In genomic region chrX:65657659-65658058, GRCh38 we compare ENCODE assay signal across 20 cellular contexts. TPM values are rescaled to one million over a fixed set of nuclear protein-coding genes. Genes with fewer than 3 reads are reported as not detected.
DNase-seq lines count a peak whose midpoint lies in the region; ATAC-seq, FAIRE-seq and TF ChIP-seq lines count a peak whose summit lies in the region.
"Had no signal": no experiment of that assay in that cellular context is flagged by ENCODE, and none has a peak within 500 bp of the region (broad histone marks: within the 10 kb centered on the region; RNA-seq: fewer than 3 reads in every experiment).

No MANE protein-coding gene starts in this region.

- no peaks in the 10 kb centered on the region for H4K20me1 ChIP-seq in HepG2 (ENCODE audit: insufficient read depth, low read length)

- no peak for TF ChIP-seq RAD21 in liver (IDR thresholded peaks at IDR 0.05)
- TF ChIP-seq RAD21 in HepG2 (CRISPR knock-in tag; IDR thresholded peaks at IDR 0.05) = no peak

- H3K27me3 ChIP-seq in liver (ENCODE audit: control insufficient read depth in 4 of 4, insufficient read depth in 4 of 4, low read length in 3 of 4) (no peaks in the 10 kb centered on the region), HepG2 (ENCODE audit: control insufficient read depth in 1 of 2, insufficient read depth in 2 of 2, low read length in 2 of 2) (no peaks in the 10 kb centered on the region)
- no peaks in the 10 kb centered on the region for H3K27me3 ChIP-seq in effector memory CD4-positive, alpha-beta T cell (replicated peaks; ENCODE audit: control insufficient read depth, insufficient read depth, low read length, poor library complexity, severe bottlenecking)
- H3K27me3 ChIP-seq: MG63 had no signal

- H3K4me3 Mint-ChIP-seq in Calu3 (ENCODE audit: low read depth, unreplicated experiment) = no peak overlapping the region

- ATAC-seq in HepG2 (no peak), HG03432 (IDR thresholded peaks at IDR 0.05; ENCODE audit: unreplicated experiment) (no peak), GM19463 (IDR thresholded peaks at IDR 0.05; ENCODE audit: unreplicated experiment) (no peak)

- H3K79me2 ChIP-seq in HepG2 (ENCODE audit: insufficient read depth, low read length) = no peaks in the 10 kb centered on the region

- H3K9me3 Mint-ChIP-seq in Calu3 (ENCODE audit: low read depth, unreplicated experiment) = peaks cover 2% of the 10 kb centered on the region

- H3K4me2 ChIP-seq in HepG2 (ENCODE audit: low read depth, low read length) = no peak overlapping the region
- H3K4me2 ChIP-seq: PC-9 had no signal

- H3K36me3 ChIP-seq in liver (ENCODE audit: control insufficient read depth in 4 of 4, insufficient read depth in 3 of 4, low read depth in 1 of 4, low read length in 3 of 4) (no peaks in the 10 kb centered on the region), HepG2 (replicated peaks in 1 of 2; ENCODE audit: control insufficient read depth in 1 of 2, insufficient read depth in 2 of 2, low read length in 2 of 2) (no peaks in the 10 kb centered on the region), KOPT-K1 (ENCODE audit: insufficient read depth, low read length) (no peaks in the 10 kb centered on the region)
- no peaks in the 10 kb centered on the region for H3K36me3 ChIP-seq in effector memory CD4-positive, alpha-beta T cell (ENCODE audit: control insufficient read depth, insufficient read depth, low read length)
- H3K36me3 ChIP-seq: MG63 had no signal

- intact Hi-C loops in HepG2 (cut with micrococcal nuclease; ENCODE audit: unreplicated experiment) = no loop called here
- intact Hi-C loops in Calu3 (cut with micrococcal nuclease; ENCODE audit: unreplicated experiment) = no loop called here

- no peak for TF ChIP-seq EP300 in HepG2 (IDR thresholded peaks at IDR 0.05; ENCODE audit: low read depth in 2 of 2, low read length in 2 of 2)
- TF ChIP-seq EP300 in HepG2 (CRISPR knock-in tag; IDR thresholded peaks at IDR 0.05; ENCODE audit: borderline replicate concordance) = no peak

- H3K9ac ChIP-seq in liver (ENCODE audit: low read depth in 1 of 2, low read length in 2 of 2) (no peak overlapping the region), HepG2 (ENCODE audit: insufficient read depth, low read depth, low read length) (no peak overlapping the region)

- H3K4me3 ChIP-seq in liver (ENCODE audit: low read depth in 1 of 3, low read length in 3 of 3) = no peak overlapping the region
- no peak overlapping the region for H3K4me3 ChIP-seq in HepG2 (replicated peaks in 1 of 3; ENCODE audit: insufficient read depth in 1 of 3, low read depth in 2 of 3, low read length in 3 of 3)
- H3K4me3 ChIP-seq in effector memory CD4-positive, alpha-beta T cell (ENCODE audit: insufficient read depth, low read depth, low read length, poor library complexity, severe bottlenecking) = no peak overlapping the region
- H3K4me3 ChIP-seq: MG63, PC-9 had no signal

- no peak overlapping the region for H2AFZ ChIP-seq in HepG2 (ENCODE audit: low read length)
- H2AFZ ChIP-seq: PC-9 had no signal

- BruUV-seq in HepG2 (replicated peaks; lab: Mats Ljungman, UMichigan) (no TSS peak), Calu3 (replicated peaks; lab: Mats Ljungman, UMichigan) (no TSS peak)

- no peaks in the 10 kb centered on the region for H3K4me1 Mint-ChIP-seq in Calu3 (ENCODE audit: low read depth, unreplicated experiment)

- H3K9me3 ChIP-seq in liver (ENCODE audit: control insufficient read depth in 4 of 4, low read length in 3 of 4) (peaks cover 0 to 5% (median 0%) of the 10 kb centered on the region in 4 donors), HepG2 (ENCODE audit: low read length) (no peaks in the 10 kb centered on the region), KOPT-K1 (ENCODE audit: insufficient read depth, low read length, poor library complexity, severe bottlenecking) (peaks cover 8% of the 10 kb centered on the region)
- H3K9me3 ChIP-seq in effector memory CD4-positive, alpha-beta T cell (ENCODE audit: control insufficient read depth, low read length) = no peaks in the 10 kb centered on the region
- H3K9me3 ChIP-seq: MG63 had no signal

- WGBS in liver = 76% methylated on average over 5 of the region's 5 CpGs
- WGBS in HepG2 (ENCODE audit: low lambda C conversion rate) = no CpG with 5 or more reads among the region's 5 CpGs

- FAIRE-seq in HepG2 (lab: Jason Lieb, UNC) = no peak
- FAIRE-seq: G401.6, GM12892, H1 had no signal

- POLR2A ChIA-PET in HepG2 (lab: Yijun Ruan, JAX) = no interaction called here

- in situ Hi-C loops in HepG2 (cut with HindIII; ENCODE audit: extremely low pct_ligation_motif_present, low pct_unique_long_range_greater_than_20kb) = no loop called here

- no peak for DNase-seq in HepG2 (ENCODE audit: low spot score)
- no peak for DNase-seq in effector memory CD4-positive, alpha-beta T cell
- no peak for DNase-seq in Calu3
- DNase-seq: ACHN, AML-193, DMS79 treated with DMSO at 0.1 percent for 48 hours, Karpas-422, MG63, NCI-H1092 treated with DMSO at 0.1 percent for 48 hours, NCI-H2107, NCI-H2227 treated with DMSO at 0.1 percent for 48 hours, NCI-H524, PC-9 had no signal

- H3K4me1 ChIP-seq in liver (ENCODE audit: control insufficient read depth in 4 of 4, insufficient read depth in 4 of 4, low read length in 3 of 4) = peaks cover 0 to 7% (median 3%) of the 10 kb centered on the region in 4 donors
- no peaks in the 10 kb centered on the region for H3K4me1 ChIP-seq in HepG2 (ENCODE audit: insufficient read depth, low read length)
- peaks cover 6% of the 10 kb centered on the region for H3K4me1 ChIP-seq in effector memory CD4-positive, alpha-beta T cell (ENCODE audit: control insufficient read depth, insufficient read depth, low read length, poor library complexity, severe bottlenecking)

- TF ChIP-seq CTCF in liver (IDR thresholded peaks at IDR 0.05; ENCODE audit: low read depth, low read length, missing input control) (no peak), HepG2 (CRISPR knock-in tag; IDR thresholded peaks at IDR 0.05) (no peak), Calu3 (IDR thresholded peaks at IDR 0.05; ENCODE audit: unreplicated experiment) (no peak)

- no peaks in the 10 kb centered on the region for H3K27me3 Mint-ChIP-seq in Calu3 (ENCODE audit: unreplicated experiment)

- no peaks in the 10 kb centered on the region for H3K36me3 Mint-ChIP-seq in Calu3 (ENCODE audit: insufficient read depth, unreplicated experiment)

- no peak overlapping the region for H3K27ac Mint-ChIP-seq in Calu3 (ENCODE audit: unreplicated experiment)

- H3K27ac ChIP-seq in liver (ENCODE audit: low read depth in 1 of 2, low read length in 2 of 2) (peak overlapping the region in 1 of 2 donors; percentile 25), HepG2 (ENCODE audit: extremely low read length, insufficient read depth, low read length) (no peak overlapping the region), KOPT-K1 (ENCODE audit: low read depth, low read length, poor library complexity, severe bottlenecking) (peak overlapping the region; percentile 85)
- H3K27ac ChIP-seq in effector memory CD4-positive, alpha-beta T cell (ENCODE audit: insufficient read depth, low read length, poor library complexity, severe bottlenecking) = peak overlapping the region; percentile 18
- H3K27ac ChIP-seq: PC-9 had no signal

- CTCF ChIA-PET in HepG2 (lab: Yijun Ruan, JAX; ENCODE audit: low intra/inter-chr PET ratio, low total read pairs) (no interaction called here), Calu3 (lab: Charles Lee) (no interaction called here)

- TF ChIP-seq POLR2A in HepG2 (IDR thresholded peaks at IDR 0.05; ENCODE audit: insufficient read depth in 1 of 2, low read depth in 2 of 2, low read length in 2 of 2) = no peak

TF ChIP-seq in liver, 16 proteins besides CTCF, POLR2A, EP300 and RAD21:
- TF ChIP-seq MAX (IDR thresholded peaks at IDR 0.05) (no peak), NR2F2 (IDR thresholded peaks at IDR 0.05) (no peak), SP1 (IDR thresholded peaks at IDR 0.05) (peak; percentile 20), EGR1 (IDR thresholded peaks at IDR 0.05; ENCODE audit: low read depth in 2 of 2) (no peak), HNF4A (conservative IDR thresholded peaks at IDR 0.05) (peak; percentile 57 to 58)

TF ChIP-seq in HepG2, 621 proteins besides CTCF, POLR2A, EP300 and RAD21 (continues in another document):
- no peak for TF ChIP-seq HOXA3 (CRISPR knock-in tag; IDR thresholded peaks at IDR 0.05)

RNA-seq across cellular contexts. Expression of gene MSN, which starts 9.8 kb away (rescaled TPM):
- 10 to 100 TPM; 34.6 to 46.5 TPM for total RNA-seq in liver
- polyA plus RNA-seq in liver = 10 to 100 TPM; 24.3 to 70.0 TPM
- not detected in 2 replicates for total RNA-seq in HepG2 (2016; rRNA removed; fragmentation: Illumina TruSeq; extraction: Trizol)
- not detected in 2 replicates for total RNA-seq in HepG2 (2016; cell fraction: cytosol; rRNA removed; fragmentation: Illumina TruSeq; extraction: Trizol; ENCODE audit: low read depth)
- not detected in 2 replicates for total RNA-seq in HepG2 (2016; cell fraction: insoluble cytoplasmic fraction; rRNA removed; fragmentation: Illumina TruSeq; extraction: Trizol)
- total RNA-seq in HepG2 (2016; cell fraction: membrane; rRNA removed; fragmentation: Illumina TruSeq; extraction: Trizol) = not detected in 2 replicates
- 0.09 TPM in 1 of 2 replicates, not detected in the other for total RNA-seq in HepG2 (2016; cell fraction: nucleus; rRNA removed; fragmentation: Illumina TruSeq; extraction: Trizol)
- polyA plus RNA-seq in HepG2 (2011; rRNA removed) = 0.15 and 0.40 TPM in 2 replicates
- polyA plus RNA-seq in HepG2 (2011; cell fraction: cytosol; rRNA removed) = 0.12 and 0.19 TPM in 2 replicates
- polyA plus RNA-seq in HepG2 (2011; cell fraction: nucleus; rRNA removed) = 0.06 and 0.29 TPM in 2 replicates
- 0.09 TPM in 1 of 2 replicates, not detected in the other for polyA plus RNA-seq in HepG2 (2012)
- not detected in 2 replicates for polyA plus RNA-seq in HepG2 (2016; cell fraction: cytosol; fragmentation: Illumina TruSeq; extraction: Trizol; ENCODE audit: low read depth)
- polyA plus RNA-seq in HepG2 (2016; cell fraction: insoluble cytoplasmic fraction; fragmentation: Illumina TruSeq; extraction: Trizol; ENCODE audit: low read depth) = 0.05 TPM in 1 of 2 replicates, not detected in the other
- polyA plus RNA-seq in HepG2 (2016; cell fraction: membrane; fragmentation: Illumina TruSeq; extraction: Trizol; ENCODE audit: low read depth) = not detected in 2 replicates
- polyA plus RNA-seq in HepG2 (2016; cell fraction: nucleus; fragmentation: Illumina TruSeq; extraction: Trizol; ENCODE audit: insufficient read depth, low read depth) = not detected in 2 replicates
- polyA minus RNA-seq in HepG2 (2011; rRNA and poly(A)+ RNA removed; ENCODE audit: low replicate concordance) = 0.94 and 357 TPM in 2 replicates
- polyA minus RNA-seq in HepG2 (2011; cell fraction: cytosol; rRNA and poly(A)+ RNA removed) = 0.59 and 0.70 TPM in 2 replicates
- 0.37 and 0.52 TPM in 2 replicates for polyA minus RNA-seq in HepG2 (2011; cell fraction: nucleus; rRNA and poly(A)+ RNA removed)
- 101 and 129 TPM in 2 replicates for total RNA-seq in Calu3 (2022)

Comparison
In these comparisons a context has a peak if more than half of its experiments do, and no peak if none do; other contexts are left out.
1. RNA of gene MSN, which starts 9.8 kb away (total RNA-seq): 101 to 129 TPM in Calu3 and 34.6 to 46.5 TPM in liver; 0.09 TPM in HepG2; every median in the first group is over 10 times any median in the second.